ENCODE assay signal across 1 cellular context in the genomic region with DNA sequence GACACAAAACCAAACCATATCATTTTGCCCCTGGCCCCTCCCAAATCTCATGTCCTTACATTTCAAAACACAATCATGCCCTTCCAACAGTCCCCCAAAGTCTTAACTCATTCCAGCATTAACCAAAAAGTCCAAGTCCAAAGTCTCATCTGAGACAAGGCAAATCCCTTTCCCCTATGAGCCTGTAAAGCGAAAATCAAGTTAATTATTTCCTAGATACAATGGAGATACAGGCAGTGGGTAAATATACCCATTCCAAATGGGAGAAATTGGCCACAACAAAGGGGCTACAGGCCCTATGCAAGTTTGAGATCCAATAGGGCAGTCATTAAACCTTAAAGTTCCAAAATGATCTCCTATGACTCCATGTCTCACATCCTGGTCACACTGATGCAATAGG.
TF ChIP-seq lines count a peak whose summit lies in the region.
"Not testable (repeated sequence)": the region's sequence is repeated elsewhere in the genome, so short reads cannot be mapped to it uniquely, and the experiment has no call there.

No MANE protein-coding gene starts in this region.

TF ChIP-seq in HepG2, 621 proteins besides CTCF, POLR2A, EP300 and RAD21 (continued from another document):
- TF ChIP-seq, protein P1, sequence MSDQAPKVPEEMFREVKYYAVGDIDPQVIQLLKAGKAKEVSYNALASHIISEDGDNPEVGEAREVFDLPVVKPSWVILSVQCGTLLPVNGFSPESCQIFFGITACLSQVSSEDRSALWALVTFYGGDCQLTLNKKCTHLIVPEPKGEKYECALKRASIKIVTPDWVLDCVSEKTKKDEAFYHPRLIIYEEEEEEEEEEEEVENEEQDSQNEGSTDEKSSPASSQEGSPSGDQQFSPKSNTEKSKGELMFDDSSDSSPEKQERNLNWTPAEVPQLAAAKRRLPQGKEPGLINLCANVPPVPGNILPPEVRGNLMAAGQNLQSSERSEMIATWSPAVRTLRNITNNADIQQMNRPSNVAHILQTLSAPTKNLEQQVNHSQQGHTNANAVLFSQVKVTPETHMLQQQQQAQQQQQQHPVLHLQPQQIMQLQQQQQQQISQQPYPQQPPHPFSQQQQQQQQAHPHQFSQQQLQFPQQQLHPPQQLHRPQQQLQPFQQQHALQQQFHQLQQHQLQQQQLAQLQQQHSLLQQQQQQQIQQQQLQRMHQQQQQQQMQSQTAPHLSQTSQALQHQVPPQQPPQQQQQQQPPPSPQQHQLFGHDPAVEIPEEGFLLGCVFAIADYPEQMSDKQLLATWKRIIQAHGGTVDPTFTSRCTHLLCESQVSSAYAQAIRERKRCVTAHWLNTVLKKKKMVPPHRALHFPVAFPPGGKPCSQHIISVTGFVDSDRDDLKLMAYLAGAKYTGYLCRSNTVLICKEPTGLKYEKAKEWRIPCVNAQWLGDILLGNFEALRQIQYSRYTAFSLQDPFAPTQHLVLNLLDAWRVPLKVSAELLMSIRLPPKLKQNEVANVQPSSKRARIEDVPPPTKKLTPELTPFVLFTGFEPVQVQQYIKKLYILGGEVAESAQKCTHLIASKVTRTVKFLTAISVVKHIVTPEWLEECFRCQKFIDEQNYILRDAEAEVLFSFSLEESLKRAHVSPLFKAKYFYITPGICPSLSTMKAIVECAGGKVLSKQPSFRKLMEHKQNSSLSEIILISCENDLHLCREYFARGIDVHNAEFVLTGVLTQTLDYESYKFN (CRISPR knock-in tag; conservative IDR thresholded peaks at IDR 0.05), result peak; percentile 65
- peak; percentile 62 for TF ChIP-seq ZNF644 (CRISPR knock-in tag; IDR thresholded peaks at IDR 0.05; ENCODE audit: low read depth)
- TF ChIP-seq SOX6, LCORL (IDR thresholded peaks at IDR 0.05): not testable (repeated sequence)
- TF ChIP-seq SOX6 (CRISPR knock-in tag; IDR thresholded peaks at IDR 0.05), result peak; percentile 79
- TF ChIP-seq LCORL (CRISPR knock-in tag; IDR thresholded peaks at IDR 0.05), result 0 out of 2 replicates have a peak, but pooled peaks have one; percentile 24
TF ChIP-seq in HepG2: peak in this region for 11; not testable (repeated sequence) for 610.
